Comparison of ENCODE assay signal across 21 cellular contexts in genomic region chr2:45276914-45277313, GRCh38.
DNase-seq lines count a peak whose midpoint lies in the region; TF ChIP-seq lines count a peak whose summit lies in the region.
"Had no signal": no experiment of that assay in that cellular context is flagged by ENCODE, and none has a peak within 500 bp of the region (broad histone marks: within the 10 kb centered on the region; RNA-seq: fewer than 3 reads in every experiment).

No MANE protein-coding gene starts in this region.

- no peaks in the 10 kb centered on the region for H3K9me3 Mint-ChIP-seq in T-helper 2 cell treated with Interferon-gamma antibody and Interleukin-4, amounts not matched to agents 5 μg/mL and 100 μg/mL, for 36 hours
- H3K9me3 Mint-ChIP-seq: natural killer cell treated with Interleukin-12 subunit alpha and Interleukin-12 subunit beta and Interleukin-15 and Interleukin-18, amount 100 ng/mL, for 72 hours; stimulated activated effector memory CD8-positive, alpha-beta T cell treated with anti-CD3 and anti-CD28 coated beads, Interleukin-12 subunit alpha, Interleukin-12 subunit beta, amount 100 ng/mL, for 72 hours had no signal

- no peaks in the 10 kb centered on the region for H3K36me3 Mint-ChIP-seq in T-helper 2 cell treated with Interferon-gamma antibody and Interleukin-4, amounts not matched to agents 5 μg/mL and 100 μg/mL, for 36 hours (ENCODE audit: low read depth)
- H3K36me3 Mint-ChIP-seq: CD4-positive, CD25-positive, alpha-beta regulatory T cell; natural killer cell treated with Interleukin-12 subunit alpha and Interleukin-12 subunit beta and Interleukin-15 and Interleukin-18, amount 100 ng/mL, for 72 hours; stimulated activated effector memory CD8-positive, alpha-beta T cell treated with anti-CD3 and anti-CD28 coated beads, Interleukin-12 subunit alpha, Interleukin-12 subunit beta, amount 100 ng/mL, for 72 hours had no signal

- no peak overlapping the region for H3K4me3 Mint-ChIP-seq in T-helper 2 cell treated with Interferon-gamma antibody and Interleukin-4, amounts not matched to agents 5 μg/mL and 100 μg/mL, for 36 hours
- H3K4me3 Mint-ChIP-seq: CD4-positive, CD25-positive, alpha-beta regulatory T cell; natural killer cell treated with Interleukin-12 subunit alpha and Interleukin-12 subunit beta and Interleukin-15 and Interleukin-18, amount 100 ng/mL, for 72 hours; stimulated activated effector memory CD8-positive, alpha-beta T cell treated with anti-CD3 and anti-CD28 coated beads, Interleukin-12 subunit alpha, Interleukin-12 subunit beta, amount 100 ng/mL, for 72 hours had no signal

- H3K4me1 ChIP-seq in suprapubic skin: no peaks in the 10 kb centered on the region
- H3K4me1 ChIP-seq: parathyroid adenoma had no signal

- no peaks in the 10 kb centered on the region for H3K27me3 ChIP-seq in suprapubic skin

- H3K27ac Mint-ChIP-seq in T-helper 2 cell treated with Interferon-gamma antibody and Interleukin-4, amounts not matched to agents 5 μg/mL and 100 μg/mL, for 36 hours: no peak overlapping the region
- H3K27ac Mint-ChIP-seq: CD4-positive, CD25-positive, alpha-beta regulatory T cell; natural killer cell treated with Interleukin-12 subunit alpha and Interleukin-12 subunit beta and Interleukin-15 and Interleukin-18, amount 100 ng/mL, for 72 hours; stimulated activated effector memory CD8-positive, alpha-beta T cell treated with anti-CD3 and anti-CD28 coated beads, Interleukin-12 subunit alpha, Interleukin-12 subunit beta, amount 100 ng/mL, for 72 hours had no signal

- DNase-seq in EH (ENCODE audit: low read depth): peak; percentile 54
- peak; percentile 80 for DNase-seq in RPMI7951 (ENCODE audit: low read depth)
- DNase-seq in dermis blood vessel endothelial cell: peak; percentile 52
- peak; percentile 48 for DNase-seq in myocyte (ENCODE audit: low read depth)
- no peak for DNase-seq in effector CD8-positive, alpha-beta T cell (lab: John Stamatoyannopoulos, UW)
- DNase-seq in suprapubic skin (ENCODE audit: low spot score in 2 of 2): no peak
- DNase-seq in inferior parietal cortex (ENCODE audit: extremely low spot score): no peak
- no peak for DNase-seq in T-helper 2 cell treated with Interferon-gamma antibody and Interleukin-4, amounts not matched to agents 5 μg/mL and 100 μg/mL, for 36 hours (ENCODE audit: low spot score)
- DNase-seq: activated CD4-positive, alpha-beta T cell treated with anti-CD3 and anti-CD28 coated beads, Interleukin-2, amount 50 U/mL, for 4 hours; activated gamma-delta T cell treated with Interleukin-2 at 50 U/mL for 16 hours; amniotic stem cell; CD4-positive, CD25-positive, alpha-beta regulatory T cell; cerebellar nuclear complex; effector memory CD4-positive, alpha-beta T cell; NCI-H187 treated with DMSO at 0.1 percent for 48 hours; NCI-H2227 treated with DMSO at 0.1 percent for 48 hours; T-helper 2 cell had no signal

- no peaks in the 10 kb centered on the region for H3K9me3 ChIP-seq in suprapubic skin

- no peak for TF ChIP-seq EP300 in suprapubic skin (IDR thresholded peaks at IDR 0.05)

- no peak overlapping the region for H3K27ac ChIP-seq in suprapubic skin
- H3K27ac ChIP-seq: parathyroid adenoma had no signal

- no peak for TF ChIP-seq POLR2A in suprapubic skin (IDR thresholded peaks at IDR 0.05)

- WGBS in suprapubic skin: 92% methylated on average over 4 of the region's 4 CpGs

- no peaks in the 10 kb centered on the region for H3K4me1 Mint-ChIP-seq in T-helper 2 cell treated with Interferon-gamma antibody and Interleukin-4, amounts not matched to agents 5 μg/mL and 100 μg/mL, for 36 hours (ENCODE audit: low read depth)
- H3K4me1 Mint-ChIP-seq: CD4-positive, CD25-positive, alpha-beta regulatory T cell; stimulated activated effector memory CD8-positive, alpha-beta T cell treated with anti-CD3 and anti-CD28 coated beads, Interleukin-12 subunit alpha, Interleukin-12 subunit beta, amount 100 ng/mL, for 72 hours had no signal

- TF ChIP-seq CTCF in suprapubic skin (IDR thresholded peaks at IDR 0.05): no peak

- peaks cover 19% of the 10 kb centered on the region for H3K27me3 Mint-ChIP-seq in T-helper 2 cell treated with Interferon-gamma antibody and Interleukin-4, amounts not matched to agents 5 μg/mL and 100 μg/mL, for 36 hours (ENCODE audit: low read depth)

- no peaks in the 10 kb centered on the region for H3K36me3 ChIP-seq in suprapubic skin

- H3K4me3 ChIP-seq in suprapubic skin: no peak overlapping the region
- H3K4me3 ChIP-seq: K562 had no signal

Comparison
In these comparisons a context has a peak if more than half of its experiments do, and no peak if none do; other contexts are left out.
1. DNase-seq: peak in EH (single experiment), RPMI7951 (single experiment), dermis blood vessel endothelial cell (single experiment) and myocyte (single experiment); none in effector CD8-positive, alpha-beta T cell (single experiment), suprapubic skin (0 of 2), inferior parietal cortex (single experiment) and T-helper 2 cell treated with Interferon-gamma antibody and Interleukin-4, amounts not matched to agents 5 μg/mL and 100 μg/mL, for 36 hours (single experiment).